Comparison of ENCODE assay signal across 12 cellular contexts in the genomic region with DNA sequence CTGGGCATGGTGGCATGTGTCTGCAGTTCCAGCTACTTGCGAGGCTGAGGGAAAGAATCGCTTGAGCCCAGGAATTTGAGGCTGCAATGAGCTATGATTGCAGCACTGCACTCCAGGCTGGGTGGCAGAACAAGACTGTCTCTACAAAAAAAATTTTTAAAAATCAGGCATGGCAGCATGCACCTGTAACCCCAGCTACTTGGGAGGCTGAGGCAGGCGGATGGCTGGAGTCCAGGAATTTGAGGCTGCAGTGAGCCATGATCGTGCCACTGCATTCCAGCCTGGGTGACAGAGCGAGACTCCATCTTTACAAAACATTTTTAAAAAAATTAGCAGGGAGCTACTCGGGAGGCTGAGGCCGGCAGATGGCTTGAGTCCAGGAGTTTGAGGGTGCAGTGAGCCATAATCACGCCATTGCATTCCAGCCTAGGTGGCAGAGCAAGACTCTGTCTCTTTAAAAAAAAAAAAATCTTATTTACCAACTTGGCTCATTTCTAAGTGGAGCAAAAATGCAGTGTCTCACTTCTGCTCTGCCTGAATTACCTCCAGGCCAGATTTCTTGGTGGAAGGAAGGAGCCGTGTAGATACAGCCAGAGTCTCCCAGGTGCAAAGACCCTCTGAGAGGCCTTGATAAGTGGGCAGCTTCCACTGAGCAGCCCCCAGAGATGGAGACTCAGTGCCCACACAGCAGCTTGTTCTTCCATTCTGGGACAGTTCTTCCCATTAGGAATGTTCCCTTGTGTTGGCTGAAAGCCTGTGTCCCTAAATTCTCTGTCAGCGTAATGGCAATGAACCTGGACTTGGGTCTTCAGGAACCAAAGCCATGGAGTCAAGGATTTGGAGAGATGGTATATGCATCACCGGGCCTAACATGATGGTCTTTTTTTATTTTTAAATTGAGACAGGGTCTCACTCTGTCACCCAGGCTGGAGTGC. TPM values are rescaled to one million over a fixed set of nuclear protein-coding genes. Genes with fewer than 3 reads are reported as not detected.
DNase-seq lines count a peak whose midpoint lies in the region; ATAC-seq and TF ChIP-seq lines count a peak whose summit lies in the region.
"Had no signal": no experiment of that assay in that cellular context is flagged by ENCODE, and none has a peak within 500 bp of the region (broad histone marks: within the 10 kb centered on the region; RNA-seq: fewer than 3 reads in every experiment).

No MANE protein-coding gene starts in this region.

- H3K4me1 Mint-ChIP-seq in chondrocyte (ENCODE audit: low read depth): peaks cover 75% of the 10 kb centered on the region

- H2AFZ ChIP-seq in ACC112 (ENCODE audit: low read length, unreplicated experiment): no peak overlapping the region

- no peak for ATAC-seq in GM19351 (IDR thresholded peaks at IDR 0.05; ENCODE audit: unreplicated experiment)

- H3K4me1 ChIP-seq in ACC112 (ENCODE audit: control insufficient read depth, insufficient read depth, low read length, unreplicated experiment): peaks cover 49% of the 10 kb centered on the region

- no peaks in the 10 kb centered on the region for H3K9me3 ChIP-seq in WERI-Rb-1 (ENCODE audit: severe bottlenecking)

- TF ChIP-seq CTCF in chondrocyte (IDR thresholded peaks at IDR 0.05) (no peak), WERI-Rb-1 (IDR thresholded peaks at IDR 0.05; ENCODE audit: low read depth, low read length) (no peak)

- peak overlapping the region; percentile 100 for H3K27ac Mint-ChIP-seq in chondrocyte (ENCODE audit: unreplicated experiment)
- H3K27ac Mint-ChIP-seq: activated CD4-positive, alpha-beta memory T cell treated with anti-CD3 and anti-CD28 coated beads for 36 hours; CD4-positive, CD25-positive, alpha-beta regulatory T cell had no signal

- peak overlapping the region; percentile 33 for H3K4me3 Mint-ChIP-seq in chondrocyte (ENCODE audit: unreplicated experiment)
- H3K4me3 Mint-ChIP-seq: activated CD4-positive, alpha-beta memory T cell treated with anti-CD3 and anti-CD28 coated beads for 36 hours; CD4-positive, CD25-positive, alpha-beta regulatory T cell had no signal

- no peaks in the 10 kb centered on the region for H3K27me3 Mint-ChIP-seq in chondrocyte (ENCODE audit: low read depth)

- H3K27me3 ChIP-seq in ACC112 (ENCODE audit: insufficient read depth, low read length): no peaks in the 10 kb centered on the region
- H3K27me3 ChIP-seq in WERI-Rb-1 (ENCODE audit: insufficient read depth, low read depth, severe bottlenecking): no peaks in the 10 kb centered on the region

- no peak overlapping the region for H3K4me3 ChIP-seq in ACC112 (ENCODE audit: low read depth, low read length)
- no peak overlapping the region for H3K4me3 ChIP-seq in WERI-Rb-1 (ENCODE audit: low read depth, low read length)

- H3K79me2 ChIP-seq in ACC112 (ENCODE audit: control insufficient read depth, insufficient read depth, low read length, unreplicated experiment): peaks cover 31% of the 10 kb centered on the region

- DNase-seq in LoVo (ENCODE audit: low spot score): peak; percentile 38
- DNase-seq in chondrocyte (ENCODE audit: low spot score): no peak
- DNase-seq in midbrain (lab: John Stamatoyannopoulos, UW): peak; percentile 4
- DNase-seq in WERI-Rb-1: no peak
- DNase-seq in SIG-M5 (lab: John Stamatoyannopoulos, UW): no peak
- DNase-seq in NCI-H1092 (lab: John Stamatoyannopoulos, UW): no peak
- DNase-seq: activated CD4-positive, alpha-beta memory T cell treated with anti-CD3 and anti-CD28 coated beads for 36 hours; CD4-positive, CD25-positive, alpha-beta regulatory T cell; dermis blood vessel endothelial cell; NCI-H526 treated with DMSO at 0.1 percent for 48 hours had no signal

- H3K36me3 ChIP-seq in ACC112 (ENCODE audit: insufficient read depth, low read length): no peaks in the 10 kb centered on the region
- peaks cover 12% of the 10 kb centered on the region for H3K36me3 ChIP-seq in WERI-Rb-1

- H3K9me3 Mint-ChIP-seq in chondrocyte (ENCODE audit: low read depth): no peaks in the 10 kb centered on the region
- H3K9me3 Mint-ChIP-seq: activated CD4-positive, alpha-beta memory T cell treated with anti-CD3 and anti-CD28 coated beads for 36 hours had no signal

- no peaks in the 10 kb centered on the region for H3K36me3 Mint-ChIP-seq in chondrocyte (ENCODE audit: low read depth)
- H3K36me3 Mint-ChIP-seq: activated CD4-positive, alpha-beta memory T cell treated with anti-CD3 and anti-CD28 coated beads for 36 hours; CD4-positive, CD25-positive, alpha-beta regulatory T cell had no signal

- peak overlapping the region; percentile 99 for H3K27ac ChIP-seq in ACC112 (ENCODE audit: low read depth, low read length)
- no peak overlapping the region for H3K27ac ChIP-seq in WERI-Rb-1

RNA-seq across cellular contexts. Expression of gene GTF2IRD1, which starts 30.0 kb away (rescaled TPM):
- total RNA-seq in chondrocyte: 32.4 to 48.5 TPM (median 46.5 TPM) in 3 replicates

Comparison
In these comparisons a context has a peak if more than half of its experiments do, and no peak if none do; other contexts are left out.
1. DNase-seq: peak in LoVo (single experiment) and midbrain (single experiment); none in chondrocyte (single experiment), WERI-Rb-1 (single experiment), SIG-M5 (single experiment) and NCI-H1092 (single experiment).